ENCODE assay signal across 1 cellular context in the genomic region with DNA sequence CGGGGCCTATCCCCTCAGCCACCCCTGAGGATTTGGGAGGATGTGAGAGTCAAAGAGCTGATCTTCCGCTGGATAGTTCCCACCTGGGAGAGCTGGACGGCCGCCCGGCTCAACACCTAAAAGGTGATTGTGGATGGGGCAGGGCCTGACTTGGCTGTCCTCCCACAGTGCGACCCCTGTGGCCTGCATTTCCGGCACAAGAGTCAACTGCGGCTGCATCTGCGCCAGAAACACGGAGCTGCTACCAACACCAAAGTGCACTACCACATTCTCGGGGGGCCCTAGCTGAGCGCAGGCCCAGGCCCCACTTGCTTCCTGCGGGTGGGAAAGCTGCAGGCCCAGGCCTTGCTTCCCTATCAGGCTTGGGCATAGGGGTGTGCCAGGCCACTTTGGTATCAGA.
TF ChIP-seq lines count a peak whose summit lies in the region.

No MANE protein-coding gene starts in this region.

TF ChIP-seq in HepG2, 621 proteins besides CTCF, POLR2A, EP300 and RAD21:
- TF ChIP-seq, protein P1, sequence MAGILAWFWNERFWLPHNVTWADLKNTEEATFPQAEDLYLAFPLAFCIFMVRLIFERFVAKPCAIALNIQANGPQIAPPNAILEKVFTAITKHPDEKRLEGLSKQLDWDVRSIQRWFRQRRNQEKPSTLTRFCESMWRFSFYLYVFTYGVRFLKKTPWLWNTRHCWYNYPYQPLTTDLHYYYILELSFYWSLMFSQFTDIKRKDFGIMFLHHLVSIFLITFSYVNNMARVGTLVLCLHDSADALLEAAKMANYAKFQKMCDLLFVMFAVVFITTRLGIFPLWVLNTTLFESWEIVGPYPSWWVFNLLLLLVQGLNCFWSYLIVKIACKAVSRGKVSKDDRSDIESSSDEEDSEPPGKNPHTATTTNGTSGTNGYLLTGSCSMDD (CRISPR knock-in tag; IDR thresholded peaks at IDR 0.05), result no peak
- TF ChIP-seq, protein P2, sequence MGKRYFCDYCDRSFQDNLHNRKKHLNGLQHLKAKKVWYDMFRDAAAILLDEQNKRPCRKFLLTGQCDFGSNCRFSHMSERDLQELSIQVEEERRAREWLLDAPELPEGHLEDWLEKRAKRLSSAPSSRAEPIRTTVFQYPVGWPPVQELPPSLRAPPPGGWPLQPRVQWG (CRISPR knock-in tag; IDR thresholded peaks at IDR 0.05; ENCODE audit: borderline replicate concordance, low read depth), result no peak
- TF ChIP-seq, protein P3, sequence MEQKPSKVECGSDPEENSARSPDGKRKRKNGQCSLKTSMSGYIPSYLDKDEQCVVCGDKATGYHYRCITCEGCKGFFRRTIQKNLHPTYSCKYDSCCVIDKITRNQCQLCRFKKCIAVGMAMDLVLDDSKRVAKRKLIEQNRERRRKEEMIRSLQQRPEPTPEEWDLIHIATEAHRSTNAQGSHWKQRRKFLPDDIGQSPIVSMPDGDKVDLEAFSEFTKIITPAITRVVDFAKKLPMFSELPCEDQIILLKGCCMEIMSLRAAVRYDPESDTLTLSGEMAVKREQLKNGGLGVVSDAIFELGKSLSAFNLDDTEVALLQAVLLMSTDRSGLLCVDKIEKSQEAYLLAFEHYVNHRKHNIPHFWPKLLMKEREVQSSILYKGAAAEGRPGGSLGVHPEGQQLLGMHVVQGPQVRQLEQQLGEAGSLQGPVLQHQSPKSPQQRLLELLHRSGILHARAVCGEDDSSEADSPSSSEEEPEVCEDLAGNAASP (CRISPR knock-in tag; IDR thresholded peaks at IDR 0.05; ENCODE audit: borderline replicate concordance), result no peak
- TF ChIP-seq HDAC2 (CRISPR knock-in tag; IDR thresholded peaks at IDR 0.05), result no peak
- TF ChIP-seq ZFX (CRISPR knock-in tag; IDR thresholded peaks at IDR 0.05; ENCODE audit: low read depth), result peak; percentile 37; the same call in 1 of the 2 replicates
- TF ChIP-seq SMYD3 (CRISPR knock-in tag; IDR thresholded peaks at IDR 0.05), result no peak
- no peak for TF ChIP-seq ZSCAN29 (CRISPR knock-in tag; conservative IDR thresholded peaks at IDR 0.05)
- TF ChIP-seq HES4 (CRISPR knock-in tag; IDR thresholded peaks at IDR 0.05; ENCODE audit: borderline replicate concordance), result no peak
TF ChIP-seq in HepG2: peak in this region for 1.
